ENCODE assay signal across 8 cellular contexts in genomic region chr13:44434441-44435141, GRCh38.
DNase-seq lines count a peak whose midpoint lies in the region; ATAC-seq and TF ChIP-seq lines count a peak whose summit lies in the region.

No MANE protein-coding gene starts in this region.

- H3K4me1 Mint-ChIP-seq in activated naive CD8-positive, alpha-beta T cell treated with anti-CD3 and anti-CD28 coated beads, Interleukin-2, amount 50 U/mL, for 24 hours, result peaks cover 17% of the 10 kb centered on the region

- H3K9me3 ChIP-seq in iPS-15b (ENCODE audit: control insufficient read depth, insufficient read depth, low read length), result no peaks in the 10 kb centered on the region

- peak overlapping the region in 20 of 21 experiments; percentile 8 to 96 (median 87) for H3K27ac ChIP-seq in skin epidermis

- no peaks in the 10 kb centered on the region for H3K27me3 ChIP-seq in iPS-15b (ENCODE audit: control insufficient read depth, insufficient read depth, low read length)

- H3K9me3 Mint-ChIP-seq in activated naive CD8-positive, alpha-beta T cell treated with anti-CD3 and anti-CD28 coated beads, Interleukin-2, amount 50 U/mL, for 24 hours, result no peaks in the 10 kb centered on the region

- H3K36me3 Mint-ChIP-seq in activated naive CD8-positive, alpha-beta T cell treated with anti-CD3 and anti-CD28 coated beads, Interleukin-2, amount 50 U/mL, for 24 hours (ENCODE audit: low read depth), result peaks cover 2% of the 10 kb centered on the region

- no peak for ATAC-seq in activated naive CD8-positive, alpha-beta T cell treated with anti-CD3 and anti-CD28 coated beads, Interleukin-2, amount 50 U/mL, for 24 hours
- ATAC-seq in GM21529 (IDR thresholded peaks at IDR 0.05; ENCODE audit: unreplicated experiment) (no peak), GM18520 (IDR thresholded peaks at IDR 0.05; ENCODE audit: unreplicated experiment) (no peak)

- peak overlapping the region; percentile 66 for H3K9ac ChIP-seq in iPS-15b (ENCODE audit: low read depth, low read length)

- peaks cover 13% of the 10 kb centered on the region for H3K4me1 ChIP-seq in iPS-15b (ENCODE audit: control insufficient read depth, insufficient read depth, low read length)

- TF ChIP-seq CTCF in HFF-Myc (IDR thresholded peaks at IDR 0.05; ENCODE audit: low read depth, low read length, missing control alignments), result no peak

- peak overlapping the region; percentile 8 for H3K27ac Mint-ChIP-seq in activated naive CD8-positive, alpha-beta T cell treated with anti-CD3 and anti-CD28 coated beads, Interleukin-2, amount 50 U/mL, for 24 hours

- DNase-seq in HFF-Myc (ENCODE audit: extremely low read depth, low read depth) (no peak), DMS153 (lab: John Stamatoyannopoulos, UW) (no peak), NCI-H187 treated with DMSO at 0.1 percent for 48 hours (lab: John Stamatoyannopoulos, UW) (no peak)
- DNase-seq in activated naive CD8-positive, alpha-beta T cell treated with anti-CD3 and anti-CD28 coated beads, Interleukin-2, amount 50 U/mL, for 24 hours, result no peak

- peaks cover 12% of the 10 kb centered on the region for H3K27me3 Mint-ChIP-seq in activated naive CD8-positive, alpha-beta T cell treated with anti-CD3 and anti-CD28 coated beads, Interleukin-2, amount 50 U/mL, for 24 hours

- H3K36me3 ChIP-seq in iPS-15b (ENCODE audit: control insufficient read depth, insufficient read depth, low read length), result peaks cover 12% of the 10 kb centered on the region

- peak overlapping the region; percentile 77 for H3K4me3 Mint-ChIP-seq in activated naive CD8-positive, alpha-beta T cell treated with anti-CD3 and anti-CD28 coated beads, Interleukin-2, amount 50 U/mL, for 24 hours

- H3K4me3 ChIP-seq in HFF-Myc (replicated peaks; ENCODE audit: low read depth, low read length), result peak overlapping the region; percentile 62
- H3K4me3 ChIP-seq in iPS-15b (ENCODE audit: low read depth, low read length), result peak overlapping the region; percentile 66
- H3K4me3 ChIP-seq in skin epidermis, result peak overlapping the region; percentile 51 to 72 (median 61)
